In genomic region chr1:59354754-59355337, GRCh38 we compare ENCODE assay signal across 10 cellular contexts. TPM values are rescaled to one million over a fixed set of nuclear protein-coding genes. Genes with fewer than 3 reads are reported as not detected.
DNase-seq lines count a peak whose midpoint lies in the region; ATAC-seq and TF ChIP-seq lines count a peak whose summit lies in the region.
"Had no signal": no experiment of that assay in that cellular context is flagged by ENCODE, and none has a peak within 500 bp of the region (broad histone marks: within the 10 kb centered on the region; RNA-seq: fewer than 3 reads in every experiment).

No MANE protein-coding gene starts in this region.

- no peaks in the 10 kb centered on the region for H3K36me3 ChIP-seq in breast epithelium
- H3K36me3 ChIP-seq in vagina = no peaks in the 10 kb centered on the region

- H3K27ac Mint-ChIP-seq in MCF 10A (ENCODE audit: low read depth, unreplicated experiment) = no peak overlapping the region

- TF ChIP-seq CTCF in breast epithelium (IDR thresholded peaks at IDR 0.05) (no peak), MCF 10A (IDR thresholded peaks at IDR 0.05; ENCODE audit: unreplicated experiment) (no peak), vagina (IDR thresholded peaks at IDR 0.05) (no peak)

- H3K9me3 ChIP-seq in breast epithelium (no peaks in the 10 kb centered on the region), vagina (no peaks in the 10 kb centered on the region)

- intact Hi-C loops in breast epithelium (cut with DNase I; ENCODE audit: low total_unique reads) (no loop called here), MCF 10A (cut with micrococcal nuclease) (no loop called here), vagina (cut with DNase I) (no loop called here)

- no peaks in the 10 kb centered on the region for H3K27me3 Mint-ChIP-seq in MCF 10A (ENCODE audit: insufficient read depth, unreplicated experiment)

- CTCF ChIA-PET in MCF 10A (lab: Yijun Ruan, JAX) = interaction anchor here (0.8 to 1.1 kb wide), 2 partner anchors 13 to 27 kb away, joined by 4 read pairs; no protein-coding TSS in a partner anchor

- no peak overlapping the region for H3K4me3 Mint-ChIP-seq in MCF 10A (ENCODE audit: unreplicated experiment)

- H3K4me3 ChIP-seq in breast epithelium = no peak overlapping the region
- no peak overlapping the region for H3K4me3 ChIP-seq in vagina

- H3K36me3 Mint-ChIP-seq in MCF 10A (ENCODE audit: insufficient read depth, unreplicated experiment) = no peaks in the 10 kb centered on the region

- peaks cover 12% of the 10 kb centered on the region for H3K4me1 Mint-ChIP-seq in MCF 10A (ENCODE audit: insufficient read depth, unreplicated experiment)

- H3K27me3 ChIP-seq in breast epithelium = no peaks in the 10 kb centered on the region
- no peaks in the 10 kb centered on the region for H3K27me3 ChIP-seq in vagina

- POLR2A ChIA-PET in MCF 10A (lab: Yijun Ruan, JAX) = interaction anchor here (0.6 to 0.7 kb wide), 2 partner anchors 62 to 383 kb away, joined by 3 to 4 read pairs; no protein-coding TSS in a partner anchor

- H3K27ac ChIP-seq in breast epithelium (peak overlapping the region; percentile 74 to 84), vagina (peak overlapping the region; percentile 49)

- BruUV-seq in MCF 10A (replicated peaks; lab: Mats Ljungman, UMichigan) = no TSS peak

- peak; percentile 50 for ATAC-seq in HG03103 (IDR thresholded peaks at IDR 0.05; ENCODE audit: low read depth, unreplicated experiment)

- H3K9me3 Mint-ChIP-seq in MCF 10A (ENCODE audit: unreplicated experiment) = no peaks in the 10 kb centered on the region

- H3K4me1 ChIP-seq in breast epithelium (peaks cover 0 to 4% of the 10 kb centered on the region in 2 donors), vagina (peaks cover 10% of the 10 kb centered on the region)

- peak in 1 of 2 donors; percentile 41 for DNase-seq in breast epithelium (ENCODE audit: low spot score in 2 of 2)
- no peak for DNase-seq in MCF 10A (ENCODE audit: unreplicated experiment)
- peak; percentile 19 for DNase-seq in glomerular visceral epithelial cell (ENCODE audit: extremely low spot score)
- DNase-seq in vagina (ENCODE audit: extremely low spot score in 2 of 2) = no peak
- no peak for DNase-seq in stimulated activated CD4-positive, alpha-beta T cell treated with anti-CD3 and anti-CD28 coated beads, Interleukin-4, amount 100 ng/mL, for 24 hours
- no peak for DNase-seq in MV-4-11 (lab: John Stamatoyannopoulos, UW)
- DNase-seq in activated naive CD4-positive, alpha-beta T cell treated with Interleukin-2 at 50 U/mL for 16 hours = no peak
- DNase-seq: AML-193, aorta had no signal

- no peak for TF ChIP-seq POLR2A in breast epithelium (IDR thresholded peaks at IDR 0.05)
- TF ChIP-seq POLR2A in vagina (IDR thresholded peaks at IDR 0.05) = no peak

RNA-seq across cellular contexts. Expression of gene FGGY, which starts 58.0 kb away (rescaled TPM):
- total RNA-seq in breast epithelium (10 to 100 TPM; 16.2 to 50.3 (median 29.2) TPM), MCF 10A (2022) (8.0 and 10.6 TPM in 2 replicates), vagina (11.8 TPM)
